ENCODE assay signal across 21 cellular contexts in the genomic region with DNA sequence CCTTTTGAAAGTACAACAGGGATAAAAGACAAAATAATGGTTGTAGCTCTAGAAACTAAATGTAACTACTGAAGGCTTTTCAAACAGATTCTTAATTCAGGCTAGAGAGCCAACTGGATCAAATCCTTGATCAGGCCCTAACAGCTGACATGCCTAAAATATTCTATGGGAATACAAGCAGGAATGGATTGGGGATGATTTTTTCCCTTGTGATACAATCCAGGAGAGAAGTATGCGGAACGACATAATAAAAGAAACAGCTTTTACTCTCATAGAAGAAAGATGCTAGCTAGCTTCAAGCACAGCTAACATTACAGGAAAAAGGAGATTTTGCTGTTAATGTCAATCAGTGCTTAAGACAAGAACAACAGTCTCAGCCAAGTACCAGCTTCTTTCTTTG.
"Had no signal": no experiment of that assay in that cellular context is flagged by ENCODE, and none has a peak within 500 bp of the region (broad histone marks: within the 10 kb centered on the region; RNA-seq: fewer than 3 reads in every experiment).

No MANE protein-coding gene starts in this region.

- H3K4me1 ChIP-seq: foreskin keratinocyte had no signal

- H3K27me3 ChIP-seq: esophagus squamous epithelium, foreskin keratinocyte had no signal

- FAIRE-seq: bronchial epithelial cell, small intestine had no signal

- H3K4me3 ChIP-seq: esophagus squamous epithelium had no signal

- H3K27ac ChIP-seq: esophagus squamous epithelium, foreskin keratinocyte had no signal

- H3K27me3 Mint-ChIP-seq: activated CD8-positive, alpha-beta T cell treated with anti-CD3 and anti-CD28 coated beads for 36 hours; activated naive CD8-positive, alpha-beta T cell treated with anti-CD3 and anti-CD28 coated beads for 36 hours had no signal

- H3K9me3 ChIP-seq: esophagus squamous epithelium had no signal

- H3K27ac Mint-ChIP-seq: activated CD8-positive, alpha-beta T cell treated with anti-CD3 and anti-CD28 coated beads for 36 hours; activated naive CD8-positive, alpha-beta T cell treated with anti-CD3 and anti-CD28 coated beads for 36 hours; immature natural killer cell had no signal

- ATAC-seq: activated CD8-positive, alpha-beta T cell treated with anti-CD3 and anti-CD28 coated beads for 36 hours; foreskin keratinocyte had no signal

- H3K9me3 Mint-ChIP-seq: activated CD8-positive, alpha-beta T cell treated with anti-CD3 and anti-CD28 coated beads for 36 hours; activated naive CD8-positive, alpha-beta T cell treated with anti-CD3 and anti-CD28 coated beads for 36 hours; immature natural killer cell had no signal

- H3K4me3 Mint-ChIP-seq: activated CD8-positive, alpha-beta T cell treated with anti-CD3 and anti-CD28 coated beads for 36 hours; activated naive CD8-positive, alpha-beta T cell treated with anti-CD3 and anti-CD28 coated beads for 36 hours; immature natural killer cell had no signal

- DNase-seq: activated CD4-positive, alpha-beta T cell treated with anti-CD3 and anti-CD28 coated beads for 4 hours; activated CD8-positive, alpha-beta T cell treated with anti-CD3 and anti-CD28 coated beads for 36 hours; activated naive CD8-positive, alpha-beta T cell treated with anti-CD3 and anti-CD28 coated beads for 36 hours; activated T-cell treated with anti-CD3 and anti-CD28 coated beads, Interleukin-2, amount 50 U/mL, for 48 hours; anterior cingulate cortex; effector CD4-positive, alpha-beta T cell; esophagus squamous epithelium; foreskin keratinocyte; head of caudate nucleus; immature natural killer cell; mesendoderm; retina; SIG-M5; small intestine; stimulated activated CD4-positive, alpha-beta T cell treated with anti-CD3 and anti-CD28 coated beads, Interleukin-4, amount 100 ng/mL, for 4 hours; stimulated activated CD8-positive, alpha-beta memory T cell treated with anti-CD3 and anti-CD28 coated beads, Interleukin-4, amount 100 ng/mL, for 48 hours; stimulated activated naive CD4-positive, alpha-beta T cell treated with Interleukin-2 at 50 U/mL for 16 hours; substantia nigra; T-helper 2 cell; trophoblast cell had no signal
